ENCODE assay signal across 23 cellular contexts in genomic region chr6:157096105-157096504, GRCh38.
DNase-seq lines count a peak whose midpoint lies in the region; ATAC-seq and TF ChIP-seq lines count a peak whose summit lies in the region.
"Had no signal": no experiment of that assay in that cellular context is flagged by ENCODE, and none has a peak within 500 bp of the region (broad histone marks: within the 10 kb centered on the region; RNA-seq: fewer than 3 reads in every experiment).

No MANE protein-coding gene starts in this region.

- peaks cover 39% of the 10 kb centered on the region for H3K4me1 ChIP-seq in CD4-positive, alpha-beta memory T cell (ENCODE audit: insufficient read depth, low read length)
- H3K4me1 ChIP-seq in HEK293 (ENCODE audit: control insufficient read depth, insufficient read depth, low read length) (peaks cover 4% of the 10 kb centered on the region; the same call in 1 of the 2 replicates), left lung (peaks cover 13 to 27% of the 10 kb centered on the region in 2 donors), neuronal stem cell (ENCODE audit: control insufficient read depth in 2 of 2, insufficient read depth in 1 of 2, low read depth in 1 of 2, low read length in 2 of 2) (peaks cover 2 to 25% of the 10 kb centered on the region in 2 donors), tibial nerve (peaks cover 0 to 26% (median 10%) of the 10 kb centered on the region in 4 donors)
- H3K4me1 ChIP-seq: Peyer's patch had no signal

- no peak overlapping the region for H2AFZ ChIP-seq in neuronal stem cell (ENCODE audit: low read length)

- H4K8ac ChIP-seq in neuronal stem cell (ENCODE audit: low read depth, low read length): no peak overlapping the region

- ATAC-seq in left lung (peak; percentile 1), GM21447 (IDR thresholded peaks at IDR 0.05; ENCODE audit: unreplicated experiment) (no peak)
- ATAC-seq: activated T-cell treated with anti-CD3 and anti-CD28 coated beads, Interleukin-2, amount 50 U/mL, for 4 hours; gastroesophageal sphincter; T-cell had no signal

- CTCF ChIA-PET in CD4-positive, alpha-beta memory T cell (lab: Charles Lee; ENCODE audit: partially characterized antibody): no interaction called here
- CTCF ChIA-PET in HEK293 (lab: Yijun Ruan, JAX): interaction anchor here (0.7 kb wide), 1 partner anchor 12 kb away, joined by 4 read pairs; no protein-coding TSS in a partner anchor

- no peak for DNase-seq in CD4-positive, alpha-beta memory T cell
- DNase-seq in left lung (no peak), neuronal stem cell (ENCODE audit: low spot score) (no peak), retina (no peak), tibial nerve (ENCODE audit: low spot score in 2 of 2) (no peak), NCI-H2196 (lab: John Stamatoyannopoulos, UW; ENCODE audit: unreplicated experiment) (no peak)
- DNase-seq: activated CD4-positive, alpha-beta T cell treated with anti-CD3 and anti-CD28 coated beads for 1 hour; activated T-cell treated with anti-CD3 and anti-CD28 coated beads, Interleukin-2, amount 50 U/mL, for 4 hours; cortex of kidney; GF-D8; GOT3; MG63; NCI-H524; Peyer's patch; stimulated activated CD4-positive, alpha-beta T cell treated with anti-CD3 and anti-CD28 coated beads, Interleukin-12 subunit alpha, Interleukin-12 subunit beta, amount 100 ng/mL, for 4 hours; stimulated activated CD4-positive, alpha-beta T cell treated with anti-CD3 and anti-CD28 coated beads, Interleukin-4, amount 100 ng/mL, for 4 hours; T-cell; tibial artery had no signal

- H3K9me3 Mint-ChIP-seq in CD4-positive, alpha-beta memory T cell: peaks cover 0 to 2% (median 0%) of the 10 kb centered on the region in 8 donors
- H3K9me3 Mint-ChIP-seq: activated T-cell treated with anti-CD3 and anti-CD28 coated beads, Interleukin-2, amount 50 U/mL, for 4 hours; stimulated activated naive CD8-positive, alpha-beta T cell treated with anti-CD3 and anti-CD28 coated beads, Interleukin-15, Interleukin-2, amounts not matched to agents 100 ng/mL and 50 ng/mL, for 24 hours; T-cell had no signal

- H2BK120ac ChIP-seq in neuronal stem cell (ENCODE audit: low read depth, low read length): no peak overlapping the region

- intact Hi-C loops in CD4-positive, alpha-beta memory T cell (cut with micrococcal nuclease): no loop called here
- intact Hi-C loops in left lung (cut with DNase I): no loop called here

- H3K79me1 ChIP-seq in neuronal stem cell (ENCODE audit: low read depth, low read length): no peaks in the 10 kb centered on the region

- H3K14ac ChIP-seq in neuronal stem cell (ENCODE audit: low read length): no peak overlapping the region

- no peak overlapping the region for H2BK5ac ChIP-seq in neuronal stem cell (ENCODE audit: low read length)

- H4K91ac ChIP-seq in neuronal stem cell (ENCODE audit: low read depth, low read length, poor library complexity): no peak overlapping the region

- H2BK12ac ChIP-seq in neuronal stem cell (ENCODE audit: low read length): no peak overlapping the region

- no peak for TF ChIP-seq POLR2A in tibial nerve (IDR thresholded peaks at IDR 0.05)

- H3K9ac ChIP-seq in neuronal stem cell (ENCODE audit: low read depth, low read length, poor library complexity): no peak overlapping the region

- POLR2A ChIA-PET in CD4-positive, alpha-beta memory T cell (lab: Charles Lee; ENCODE audit: partially characterized antibody): no interaction called here
- POLR2A ChIA-PET in HEK293 (lab: Yijun Ruan, JAX): no interaction called here

- H3K18ac ChIP-seq in neuronal stem cell (ENCODE audit: low read length): no peak overlapping the region

- H3K4ac ChIP-seq in neuronal stem cell (ENCODE audit: low read length): no peak overlapping the region

- H3K27ac ChIP-seq in CD4-positive, alpha-beta memory T cell (ENCODE audit: low read depth, low read length): no peak overlapping the region
- H3K27ac ChIP-seq in HEK293 (ENCODE audit: extremely low read depth, low read depth, low read length) (no peak overlapping the region), left lung (peak overlapping the region; percentile 40 to 58), neuronal stem cell (replicated peaks; ENCODE audit: low read length) (no peak overlapping the region), tibial nerve (no peak overlapping the region)
- H3K27ac ChIP-seq: cardiac muscle cell, gastroesophageal sphincter, Peyer's patch, tibial artery had no signal

- no peaks in the 10 kb centered on the region for H3K27me3 ChIP-seq in CD4-positive, alpha-beta memory T cell (ENCODE audit: insufficient read depth, low read length)
- no peaks in the 10 kb centered on the region for H3K27me3 ChIP-seq in left lung
- H3K27me3 ChIP-seq in neuronal stem cell (ENCODE audit: control insufficient read depth in 3 of 3, insufficient read depth in 3 of 3, low read depth in 1 of 3, low read length in 3 of 3): no peaks in the 10 kb centered on the region
- H3K27me3 ChIP-seq in tibial nerve: no peaks in the 10 kb centered on the region
- H3K27me3 ChIP-seq: cardiac muscle cell, gastroesophageal sphincter, MG63, Peyer's patch, tibial artery had no signal

- no peaks in the 10 kb centered on the region for H3K9me3 ChIP-seq in CD4-positive, alpha-beta memory T cell (ENCODE audit: control insufficient read depth in 1 of 2, low read length in 2 of 2)
- H3K9me3 ChIP-seq in HEK293 (ENCODE audit: control insufficient read depth, insufficient read depth, low read depth, low read length): no peaks in the 10 kb centered on the region
- no peaks in the 10 kb centered on the region for H3K9me3 ChIP-seq in left lung
- no peaks in the 10 kb centered on the region for H3K9me3 ChIP-seq in neuronal stem cell (replicated peaks in 1 of 2; ENCODE audit: control insufficient read depth in 2 of 2, insufficient read depth in 1 of 2, low read depth in 1 of 2, low read length in 2 of 2)
- no peaks in the 10 kb centered on the region for H3K9me3 ChIP-seq in tibial nerve
- H3K9me3 ChIP-seq: gastroesophageal sphincter, MG63, Peyer's patch, tibial artery had no signal

- H3K27me3 Mint-ChIP-seq in CD4-positive, alpha-beta memory T cell: no peaks in the 10 kb centered on the region
- H3K27me3 Mint-ChIP-seq: stimulated activated naive CD8-positive, alpha-beta T cell treated with anti-CD3 and anti-CD28 coated beads, Interleukin-15, Interleukin-2, amounts not matched to agents 100 ng/mL and 50 ng/mL, for 24 hours; T-cell had no signal

- WGBS in neuronal stem cell (ENCODE audit: extremely low coverage in 2 of 2, insufficient read length in 2 of 2, insufficient replicate concordance in 1 of 2), 2 donors: no CpG with 5 or more reads among the region's 6 CpGs
- 76 to 80% methylated on average over 6 of the region's 6 CpGs for WGBS in tibial nerve, 2 donors

- H2AK5ac ChIP-seq in neuronal stem cell (ENCODE audit: low read depth, low read length): peak overlapping the region; percentile 60

- H3K27ac Mint-ChIP-seq in CD4-positive, alpha-beta memory T cell: peak overlapping the region in 6 of 7 donors; percentile 36 to 88 (median 68)
- H3K27ac Mint-ChIP-seq: stimulated activated naive CD8-positive, alpha-beta T cell treated with anti-CD3 and anti-CD28 coated beads, Interleukin-15, Interleukin-2, amounts not matched to agents 100 ng/mL and 50 ng/mL, for 24 hours had no signal

- H2BK15ac ChIP-seq in neuronal stem cell (ENCODE audit: low read length): no peak overlapping the region

- no peak for TF ChIP-seq EP300 in tibial nerve (IDR thresholded peaks at IDR 0.05)

- no peak overlapping the region for H3K4me3 ChIP-seq in CD4-positive, alpha-beta memory T cell (ENCODE audit: low read length in 2 of 2)
- H3K4me3 ChIP-seq in HEK293 (ENCODE audit: low read depth, low read length) (no peak overlapping the region), left lung (no peak overlapping the region), neuronal stem cell (ENCODE audit: low read length in 2 of 2) (no peak overlapping the region), tibial nerve (no peak overlapping the region)
- H3K4me3 ChIP-seq: cardiac muscle cell, gastroesophageal sphincter, MG63, Peyer's patch, tibial artery had no signal

- no peak overlapping the region for H3K4me2 ChIP-seq in neuronal stem cell (ENCODE audit: insufficient read depth, low read length, poor library complexity, severe bottlenecking)

- peaks cover 9 to 21% of the 10 kb centered on the region in 2 donors for H3K36me3 Mint-ChIP-seq in CD4-positive, alpha-beta memory T cell

- H3K4me1 Mint-ChIP-seq in CD4-positive, alpha-beta memory T cell: peaks cover 41 to 76% (median 57%) of the 10 kb centered on the region in 4 donors

- no peak overlapping the region for H3K23ac ChIP-seq in neuronal stem cell (ENCODE audit: low read depth, low read length, poor library complexity)

- TF ChIP-seq CTCF in HEK293 (tag by site-specific recombination; IDR thresholded peaks at IDR 0.05): no peak
- no peak for TF ChIP-seq CTCF in left lung (IDR thresholded peaks at IDR 0.05)
- TF ChIP-seq CTCF in tibial nerve (IDR thresholded peaks at IDR 0.05): no peak

- H3K36me3 ChIP-seq in CD4-positive, alpha-beta memory T cell (ENCODE audit: insufficient read depth, low read length): no peaks in the 10 kb centered on the region
- H3K36me3 ChIP-seq in HEK293 (ENCODE audit: control insufficient read depth in 2 of 2, insufficient read depth in 1 of 2, low read length in 2 of 2) (peaks cover 0 to 3% of the 10 kb centered on the region in 2 experiments; a peak in 1 of 3 replicates), left lung (no peaks in the 10 kb centered on the region), neuronal stem cell (replicated peaks in 1 of 2; ENCODE audit: control insufficient read depth in 2 of 2, insufficient read depth in 2 of 2, low read length in 2 of 2) (peaks cover 0 to 4% of the 10 kb centered on the region in 2 donors), tibial nerve (no peaks in the 10 kb centered on the region)
- H3K36me3 ChIP-seq: cardiac muscle cell, Peyer's patch had no signal

- no peak overlapping the region for H3K4me3 Mint-ChIP-seq in CD4-positive, alpha-beta memory T cell
- H3K4me3 Mint-ChIP-seq: activated T-cell treated with anti-CD3 and anti-CD28 coated beads, Interleukin-2, amount 50 U/mL, for 4 hours; stimulated activated naive CD8-positive, alpha-beta T cell treated with anti-CD3 and anti-CD28 coated beads, Interleukin-15, Interleukin-2, amounts not matched to agents 100 ng/mL and 50 ng/mL, for 24 hours; T-cell had no signal

TF ChIP-seq in HEK293, 187 proteins besides CTCF, POLR2A, EP300 and RAD21:
- no peak for TF ChIP-seq HOXD13 (CRISPR knock-in tag; IDR thresholded peaks at IDR 0.05; ENCODE audit: borderline replicate concordance)
- peak; percentile 24; the same call in 1 of the 2 replicates for TF ChIP-seq ZFP3 (tag by site-specific recombination; IDR thresholded peaks at IDR 0.05; ENCODE audit: low read depth)
TF ChIP-seq in HEK293: peak in this region for 1.

Comparison
In these comparisons a context has a peak if more than half of its experiments do, and no peak if none do; other contexts are left out.
1. H3K27ac ChIP-seq: peak in left lung (2 of 2); none in CD4-positive, alpha-beta memory T cell (single experiment), HEK293 (single experiment), neuronal stem cell (single experiment) and tibial nerve (0 of 4).